In genomic region chr1:12477301-12477700, GRCh38 we compare ENCODE assay signal across 10 cellular contexts.
DNase-seq lines count a peak whose midpoint lies in the region; ATAC-seq and TF ChIP-seq lines count a peak whose summit lies in the region.
"Had no signal": no experiment of that assay in that cellular context is flagged by ENCODE, and none has a peak within 500 bp of the region (broad histone marks: within the 10 kb centered on the region; RNA-seq: fewer than 3 reads in every experiment).

No MANE protein-coding gene starts in this region.

- no peaks in the 10 kb centered on the region for H3K36me3 ChIP-seq in liver (ENCODE audit: control insufficient read depth in 4 of 4, insufficient read depth in 3 of 4, low read depth in 1 of 4, low read length in 3 of 4)
- no peaks in the 10 kb centered on the region for H3K36me3 ChIP-seq in stomach
- 0 out of 2 replicates have a peak, but pooled peaks cover 3% of the 10 kb centered on the region for H3K36me3 ChIP-seq in HAP-1 (replicated peaks)
- H3K36me3 ChIP-seq: ovary had no signal

- intact Hi-C loops in activated CD8-positive, alpha-beta T cell treated with anti-CD3 and anti-CD28 coated beads for 36 hours (cut with micrococcal nuclease) = loop anchor here (5.0 kb wide), 1 partner anchor 35 kb away; no protein-coding TSS in a partner anchor
- intact Hi-C loops in stomach (cut with DNase I; ENCODE audit: low total_unique reads) = no loop called here

- H3K27ac Mint-ChIP-seq in T-helper 2 cell treated with Interferon-gamma antibody and Interleukin-4, amounts not matched to agents 5 μg/mL and 100 μg/mL, for 36 hours = peak overlapping the region; percentile 21
- H3K27ac Mint-ChIP-seq in activated CD8-positive, alpha-beta T cell treated with anti-CD3 and anti-CD28 coated beads for 36 hours = peak overlapping the region; percentile 95

- H3K4me1 ChIP-seq in liver (ENCODE audit: control insufficient read depth in 4 of 4, insufficient read depth in 4 of 4, low read length in 3 of 4) (peaks cover 28 to 56% (median 48%) of the 10 kb centered on the region in 4 donors), stomach (peaks cover 60 to 100% (median 88%) of the 10 kb centered on the region in 4 donors), HAP-1 (peaks cover 18% of the 10 kb centered on the region)

- no peak for DNase-seq in T-helper 2 cell treated with Interferon-gamma antibody and Interleukin-4, amounts not matched to agents 5 μg/mL and 100 μg/mL, for 36 hours (ENCODE audit: low spot score)
- DNase-seq in T-helper 2 cell (no peak), stomach (no peak), A172 (ENCODE audit: low spot score) (no peak), HAP-1 (ENCODE audit: low spot score in 2 of 2) (no peak)
- DNase-seq in activated CD8-positive, alpha-beta T cell treated with anti-CD3 and anti-CD28 coated beads for 36 hours = no peak
- DNase-seq in stimulated activated CD4-positive, alpha-beta T cell treated with anti-CD3 and anti-CD28 coated beads, Interleukin-2, amount 100 ng/mL, for 24 hours = no peak
- DNase-seq: ovary had no signal

- H3K9me3 ChIP-seq in liver (ENCODE audit: control insufficient read depth in 4 of 4, low read length in 3 of 4) (no peaks in the 10 kb centered on the region), stomach (no peaks in the 10 kb centered on the region), HAP-1 (no peaks in the 10 kb centered on the region)
- H3K9me3 ChIP-seq: ovary had no signal

- no peak for ATAC-seq in activated CD8-positive, alpha-beta T cell treated with anti-CD3 and anti-CD28 coated beads for 36 hours
- ATAC-seq: activated CD4-positive, CD25-positive, alpha-beta regulatory T cell treated with anti-CD3 and anti-CD28 coated beads, Interleukin-2, amount 50 U/mL, for 24 hours had no signal

- in situ Hi-C loops in HAP-1 (cut with MboI; ENCODE audit: low sequenced_read_pairs) = no loop called here

- H3K27ac ChIP-seq in liver (ENCODE audit: low read depth in 1 of 2, low read length in 2 of 2) = peak overlapping the region; percentile 69 to 85
- peak overlapping the region in 4 of 5 donors; percentile 80 to 85 (median 82) for H3K27ac ChIP-seq in stomach

- POLR2A ChIA-PET in activated CD8-positive, alpha-beta T cell treated with anti-CD3 and anti-CD28 coated beads for 36 hours (lab: Charles Lee) = interaction anchor here (0.7 to 6.5 kb wide), 17 partner anchors 8 to 141 kb away, joined by 3 to 49 read pairs (median 4); partner anchors contain the start of gene DHRS3

- H3K4me3 Mint-ChIP-seq in T-helper 2 cell treated with Interferon-gamma antibody and Interleukin-4, amounts not matched to agents 5 μg/mL and 100 μg/mL, for 36 hours = no peak overlapping the region
- no peak overlapping the region for H3K4me3 Mint-ChIP-seq in activated CD8-positive, alpha-beta T cell treated with anti-CD3 and anti-CD28 coated beads for 36 hours

- TF ChIP-seq EP300 in stomach (IDR thresholded peaks at IDR 0.05) = no peak

- no peak for TF ChIP-seq POLR2A in stomach (IDR thresholded peaks at IDR 0.05)

- H3K9ac ChIP-seq in liver (ENCODE audit: low read depth in 1 of 2, low read length in 2 of 2) = peak overlapping the region in 1 of 2 donors; percentile 46

- H3K9me3 Mint-ChIP-seq in T-helper 2 cell treated with Interferon-gamma antibody and Interleukin-4, amounts not matched to agents 5 μg/mL and 100 μg/mL, for 36 hours = no peaks in the 10 kb centered on the region
- H3K9me3 Mint-ChIP-seq in activated CD8-positive, alpha-beta T cell treated with anti-CD3 and anti-CD28 coated beads for 36 hours = peaks cover 8% of the 10 kb centered on the region

- WGBS in liver = 96% methylated on average over 6 of the region's 6 CpGs
- 92 to 96% (median 94%) methylated on average over 6 of the region's 6 CpGs for WGBS in stomach, 5 donors

- H3K36me3 Mint-ChIP-seq in T-helper 2 cell treated with Interferon-gamma antibody and Interleukin-4, amounts not matched to agents 5 μg/mL and 100 μg/mL, for 36 hours (ENCODE audit: low read depth) = peaks cover 44% of the 10 kb centered on the region
- H3K36me3 Mint-ChIP-seq in activated CD8-positive, alpha-beta T cell treated with anti-CD3 and anti-CD28 coated beads for 36 hours (ENCODE audit: low read depth) = peaks cover 78% of the 10 kb centered on the region

- H3K27me3 ChIP-seq in liver (ENCODE audit: control insufficient read depth in 4 of 4, insufficient read depth in 4 of 4, low read length in 3 of 4) (no peaks in the 10 kb centered on the region), stomach (no peaks in the 10 kb centered on the region), HAP-1 (ENCODE audit: low read depth) (no peaks in the 10 kb centered on the region)
- H3K27me3 ChIP-seq: ovary had no signal

- H3K27me3 Mint-ChIP-seq in T-helper 2 cell treated with Interferon-gamma antibody and Interleukin-4, amounts not matched to agents 5 μg/mL and 100 μg/mL, for 36 hours (ENCODE audit: low read depth) = no peaks in the 10 kb centered on the region
- H3K27me3 Mint-ChIP-seq in activated CD8-positive, alpha-beta T cell treated with anti-CD3 and anti-CD28 coated beads for 36 hours = no peaks in the 10 kb centered on the region

- CTCF ChIA-PET in activated CD8-positive, alpha-beta T cell treated with anti-CD3 and anti-CD28 coated beads for 36 hours (lab: Charles Lee) = interaction anchor here (0.9 to 4.7 kb wide), 5 partner anchors 24 to 141 kb away, joined by 3 to 18 read pairs (median 4); no protein-coding TSS in a partner anchor

- no peak for TF ChIP-seq CTCF in activated CD8-positive, alpha-beta T cell treated with anti-CD3 and anti-CD28 coated beads for 36 hours (IDR thresholded peaks at IDR 0.05)
- no peak for TF ChIP-seq CTCF in liver (IDR thresholded peaks at IDR 0.05; ENCODE audit: low read depth, low read length, missing input control)
- TF ChIP-seq CTCF in stomach (IDR thresholded peaks at IDR 0.05) = no peak

- peaks cover 87% of the 10 kb centered on the region for H3K4me1 Mint-ChIP-seq in T-helper 2 cell treated with Interferon-gamma antibody and Interleukin-4, amounts not matched to agents 5 μg/mL and 100 μg/mL, for 36 hours (ENCODE audit: low read depth)
- H3K4me1 Mint-ChIP-seq in activated CD8-positive, alpha-beta T cell treated with anti-CD3 and anti-CD28 coated beads for 36 hours (ENCODE audit: low read depth) = peaks cover 96% of the 10 kb centered on the region

- H3K4me3 ChIP-seq in liver (ENCODE audit: low read depth in 1 of 3, low read length in 3 of 3) (no peak overlapping the region), stomach (no peak overlapping the region), HAP-1 (no peak overlapping the region)
- H3K4me3 ChIP-seq: ovary had no signal

- no peak for TF ChIP-seq RAD21 in liver (IDR thresholded peaks at IDR 0.05)

TF ChIP-seq in liver, 16 proteins besides CTCF, POLR2A, EP300 and RAD21 (continues in another document):
- no peak for TF ChIP-seq HNF4A (conservative IDR thresholded peaks at IDR 0.05)
- no peak for TF ChIP-seq RXRA (IDR thresholded peaks at IDR 0.05)
- TF ChIP-seq GABPA (IDR thresholded peaks at IDR 0.05 in 1 of 2, conservative IDR thresholded peaks at IDR 0.05 in 1 of 2) = no peak
- no peak for TF ChIP-seq SP1 (IDR thresholded peaks at IDR 0.05)
- TF ChIP-seq MAX (IDR thresholded peaks at IDR 0.05) = no peak
- no peak for TF ChIP-seq YY1 (IDR thresholded peaks at IDR 0.05)
- TF ChIP-seq TAF1 (conservative IDR thresholded peaks at IDR 0.05) = no peak
- TF ChIP-seq REST (IDR thresholded peaks at IDR 0.05) = no peak
- no peak for TF ChIP-seq EGR1 (IDR thresholded peaks at IDR 0.05; ENCODE audit: low read depth in 2 of 2)
- TF ChIP-seq FOXA2 (IDR thresholded peaks at IDR 0.05) = no peak
- no peak for TF ChIP-seq ATF3 (IDR thresholded peaks at IDR 0.05)
